In genomic region chr6:1869766-1870165, GRCh38 we compare ENCODE assay signal across 19 cellular contexts.
DNase-seq lines count a peak whose midpoint lies in the region; ATAC-seq and TF ChIP-seq lines count a peak whose summit lies in the region.
"Had no signal": no experiment of that assay in that cellular context is flagged by ENCODE, and none has a peak within 500 bp of the region (broad histone marks: within the 10 kb centered on the region; RNA-seq: fewer than 3 reads in every experiment).

No MANE protein-coding gene starts in this region.

- H3K27me3 ChIP-seq in smooth muscle cell (ENCODE audit: low read depth) = peaks cover 79% of the 10 kb centered on the region
- no peaks in the 10 kb centered on the region for H3K27me3 ChIP-seq in CD4-positive, alpha-beta T cell (ENCODE audit: control insufficient read depth, insufficient read depth, low read length)

- H3F3A ChIP-seq in smooth muscle cell (ENCODE audit: low read depth) = no peaks in the 10 kb centered on the region

- no peak overlapping the region for H2AFZ ChIP-seq in smooth muscle cell (ENCODE audit: low read depth)
- H2AFZ ChIP-seq: PC-9 had no signal

- no peaks in the 10 kb centered on the region for H3K36me3 ChIP-seq in smooth muscle cell (ENCODE audit: low read depth)

- no peaks in the 10 kb centered on the region for H4K20me1 ChIP-seq in smooth muscle cell (ENCODE audit: low read depth)

- H3K4me2 ChIP-seq in smooth muscle cell = no peak overlapping the region
- H3K4me2 ChIP-seq: PC-9 had no signal

- H3K4me1 ChIP-seq in smooth muscle cell (ENCODE audit: low read depth) = peaks cover 32% of the 10 kb centered on the region

- H3K4me1 Mint-ChIP-seq in stimulated activated naive CD8-positive, alpha-beta T cell treated with anti-CD3 and anti-CD28 coated beads, Interleukin-15, amount 100 ng/mL, for 72 hours = no peaks in the 10 kb centered on the region
- H3K4me1 Mint-ChIP-seq in activated B cell treated with CpG ODN at 0.5 μM for 24 hours = peaks cover 31% of the 10 kb centered on the region
- no peaks in the 10 kb centered on the region for H3K4me1 Mint-ChIP-seq in CD4-positive, alpha-beta T cell (ENCODE audit: low read depth)

- H3K4me3 Mint-ChIP-seq in stimulated activated naive CD8-positive, alpha-beta T cell treated with anti-CD3 and anti-CD28 coated beads, Interleukin-15, amount 100 ng/mL, for 72 hours = no peak overlapping the region
- H3K4me3 Mint-ChIP-seq in activated B cell treated with CpG ODN at 0.5 μM for 24 hours = no peak overlapping the region
- no peak overlapping the region for H3K4me3 Mint-ChIP-seq in CD4-positive, alpha-beta T cell

- H3K4me3 ChIP-seq in smooth muscle cell = no peak overlapping the region
- H3K4me3 ChIP-seq: PC-9 had no signal

- no peaks in the 10 kb centered on the region for H3K9me3 ChIP-seq in smooth muscle cell (replicated peaks; ENCODE audit: low read depth)
- H3K9me3 ChIP-seq in CD4-positive, alpha-beta T cell (ENCODE audit: control insufficient read depth, low read length) = no peaks in the 10 kb centered on the region

- POLR2A ChIA-PET in activated B cell treated with CpG ODN at 0.5 μM for 24 hours (lab: Charles Lee) = interaction anchor here (1.0 kb wide), 1 partner anchor 14 kb away, joined by 3 read pairs; no protein-coding TSS in a partner anchor
- POLR2A ChIA-PET in CD4-positive, alpha-beta T cell (lab: Charles Lee) = no interaction called here

- no peak overlapping the region for H3K27ac Mint-ChIP-seq in stimulated activated naive CD8-positive, alpha-beta T cell treated with anti-CD3 and anti-CD28 coated beads, Interleukin-15, amount 100 ng/mL, for 72 hours
- H3K27ac Mint-ChIP-seq in activated B cell treated with CpG ODN at 0.5 μM for 24 hours = peak overlapping the region; percentile 95
- no peak overlapping the region for H3K27ac Mint-ChIP-seq in CD4-positive, alpha-beta T cell

- TF ChIP-seq CTCF in activated B cell treated with CpG ODN at 0.5 μM for 24 hours (IDR thresholded peaks at IDR 0.05) = no peak
- no peak for TF ChIP-seq CTCF in smooth muscle cell (IDR thresholded peaks at IDR 0.05; ENCODE audit: borderline replicate concordance, insufficient read depth, poor library complexity, severe bottlenecking)
- no peak for TF ChIP-seq CTCF in CD4-positive, alpha-beta T cell (IDR thresholded peaks at IDR 0.05)

- DNase-seq in stimulated activated naive CD8-positive, alpha-beta T cell treated with anti-CD3 and anti-CD28 coated beads, Interleukin-15, Interleukin-2, amounts not matched to agents 100 U/mL and 50 U/mL, for 24 hours = no peak
- DNase-seq in stimulated activated naive CD8-positive, alpha-beta T cell treated with anti-CD3 and anti-CD28 coated beads, Interleukin-15, amount 100 ng/mL, for 72 hours = no peak
- DNase-seq in activated B cell treated with CpG ODN at 0.5 μM for 24 hours = no peak
- peak; percentile 51 for DNase-seq in left kidney (ENCODE audit: low read depth, low spot score)
- no peak for DNase-seq in smooth muscle cell (lab: John Stamatoyannopoulos, UW; ENCODE audit: unreplicated experiment)
- no peak for DNase-seq in anterior cingulate cortex (lab: John Stamatoyannopoulos, UW)
- DNase-seq in NCI-H1417 (lab: John Stamatoyannopoulos, UW) = no peak
- no peak for DNase-seq in CD4-positive, alpha-beta T cell
- DNase-seq: 8988T, C1 segment of cervical spinal cord, COR-L47, DMS79, GF-D8, H7, NCI-H1436 treated with DMSO at 0.1 percent for 48 hours, NCI-H2081, NCI-H2227 treated with DMSO at 0.1 percent for 48 hours, NCI-H526, PC-9 had no signal

- intact Hi-C loops in activated B cell treated with CpG ODN at 0.5 μM for 24 hours (cut with micrococcal nuclease) = loop anchor here (1.0 to 5.0 kb wide), 4 partner anchors 8 to 129 kb away; no protein-coding TSS in a partner anchor
- intact Hi-C loops in CD4-positive, alpha-beta T cell (cut with DNase I, micrococcal nuclease) = no loop called here

- ATAC-seq in stimulated activated naive CD8-positive, alpha-beta T cell treated with anti-CD3 and anti-CD28 coated beads, Interleukin-15, Interleukin-2, amounts not matched to agents 100 U/mL and 50 U/mL, for 24 hours = peak; percentile 28
- no peak for ATAC-seq in stimulated activated naive CD8-positive, alpha-beta T cell treated with anti-CD3 and anti-CD28 coated beads, Interleukin-15, amount 100 ng/mL, for 72 hours
- ATAC-seq in activated B cell treated with CpG ODN at 0.5 μM for 24 hours (ENCODE audit: low read depth) = no peak
- no peak for ATAC-seq in CD4-positive, alpha-beta T cell (ENCODE audit: poor library complexity)

- no peaks in the 10 kb centered on the region for H3K79me2 ChIP-seq in smooth muscle cell (ENCODE audit: low read depth)

- no peaks in the 10 kb centered on the region for H3K9me3 Mint-ChIP-seq in stimulated activated naive CD8-positive, alpha-beta T cell treated with anti-CD3 and anti-CD28 coated beads, Interleukin-15, amount 100 ng/mL, for 72 hours
- H3K9me3 Mint-ChIP-seq in activated B cell treated with CpG ODN at 0.5 μM for 24 hours = no peaks in the 10 kb centered on the region
- no peaks in the 10 kb centered on the region for H3K9me3 Mint-ChIP-seq in CD4-positive, alpha-beta T cell

- H3K9ac ChIP-seq in smooth muscle cell (ENCODE audit: low read depth) = no peak overlapping the region

- 80% methylated on average over 6 of the region's 6 CpGs for WGBS in smooth muscle cell (ENCODE audit: low lambda C conversion rate)

- H3K27me3 Mint-ChIP-seq in stimulated activated naive CD8-positive, alpha-beta T cell treated with anti-CD3 and anti-CD28 coated beads, Interleukin-15, amount 100 ng/mL, for 72 hours = no peaks in the 10 kb centered on the region
- H3K27me3 Mint-ChIP-seq in activated B cell treated with CpG ODN at 0.5 μM for 24 hours = no peaks in the 10 kb centered on the region
- no peaks in the 10 kb centered on the region for H3K27me3 Mint-ChIP-seq in CD4-positive, alpha-beta T cell

- H3K27ac ChIP-seq in smooth muscle cell (ENCODE audit: low read depth) = no peak overlapping the region
- H3K27ac ChIP-seq in CD4-positive, alpha-beta T cell (ENCODE audit: low read depth, low read length) = no peak overlapping the region
- H3K27ac ChIP-seq: PC-9 had no signal

- H3K36me3 Mint-ChIP-seq in activated B cell treated with CpG ODN at 0.5 μM for 24 hours (ENCODE audit: low read depth) = no peaks in the 10 kb centered on the region
- H3K36me3 Mint-ChIP-seq in CD4-positive, alpha-beta T cell (ENCODE audit: low read depth) = no peaks in the 10 kb centered on the region

- CTCF ChIA-PET in activated B cell treated with CpG ODN at 0.5 μM for 24 hours (lab: Charles Lee) = no interaction called here
- CTCF ChIA-PET in CD4-positive, alpha-beta T cell (lab: Charles Lee) = no interaction called here
